ENCODE assay signal across 29 cellular contexts in genomic region chr3:187621881-187622280, GRCh38. TPM values are rescaled to one million over a fixed set of nuclear protein-coding genes. Genes with fewer than 3 reads are reported as not detected.
"Had no signal": no experiment of that assay in that cellular context is flagged by ENCODE, and none has a peak within 500 bp of the region (broad histone marks: within the 10 kb centered on the region; RNA-seq: fewer than 3 reads in every experiment).

No MANE protein-coding gene starts in this region.

- H3K4me1 Mint-ChIP-seq: stimulated activated effector memory CD8-positive, alpha-beta T cell treated with anti-CD3 and anti-CD28 coated beads, Interleukin-12 subunit alpha, Interleukin-12 subunit beta, amount 100 ng/mL, for 72 hours had no signal

- H3K9me3 Mint-ChIP-seq: naive thymus-derived CD4-positive, alpha-beta T cell; natural killer cell treated with Interleukin-12 subunit alpha and Interleukin-12 subunit beta and Interleukin-15 and Interleukin-18, amount 100 ng/mL, for 72 hours; stimulated activated effector memory CD8-positive, alpha-beta T cell treated with anti-CD3 and anti-CD28 coated beads, Interleukin-12 subunit alpha, Interleukin-12 subunit beta, amount 100 ng/mL, for 72 hours; stimulated activated naive CD8-positive, alpha-beta T cell treated with anti-CD3 and anti-CD28 coated beads, Interleukin-15, Interleukin-2, amounts not matched to agents 100 ng/mL and 50 ng/mL, for 24 hours had no signal

- H3K4me3 Mint-ChIP-seq: naive thymus-derived CD4-positive, alpha-beta T cell; natural killer cell treated with Interleukin-12 subunit alpha and Interleukin-12 subunit beta and Interleukin-15 and Interleukin-18, amount 100 ng/mL, for 72 hours; stimulated activated effector memory CD8-positive, alpha-beta T cell treated with anti-CD3 and anti-CD28 coated beads, Interleukin-12 subunit alpha, Interleukin-12 subunit beta, amount 100 ng/mL, for 72 hours; stimulated activated naive CD8-positive, alpha-beta T cell treated with anti-CD3 and anti-CD28 coated beads, Interleukin-15, Interleukin-2, amounts not matched to agents 100 ng/mL and 50 ng/mL, for 24 hours had no signal

- H3K27ac Mint-ChIP-seq: naive thymus-derived CD4-positive, alpha-beta T cell; natural killer cell treated with Interleukin-12 subunit alpha and Interleukin-12 subunit beta and Interleukin-15 and Interleukin-18, amount 100 ng/mL, for 72 hours; stimulated activated effector memory CD8-positive, alpha-beta T cell treated with anti-CD3 and anti-CD28 coated beads, Interleukin-12 subunit alpha, Interleukin-12 subunit beta, amount 100 ng/mL, for 72 hours; stimulated activated naive CD8-positive, alpha-beta T cell treated with anti-CD3 and anti-CD28 coated beads, Interleukin-15, Interleukin-2, amounts not matched to agents 100 ng/mL and 50 ng/mL, for 24 hours had no signal

- H3K36me3 Mint-ChIP-seq: naive thymus-derived CD4-positive, alpha-beta T cell; natural killer cell treated with Interleukin-12 subunit alpha and Interleukin-12 subunit beta and Interleukin-15 and Interleukin-18, amount 100 ng/mL, for 72 hours; stimulated activated effector memory CD8-positive, alpha-beta T cell treated with anti-CD3 and anti-CD28 coated beads, Interleukin-12 subunit alpha, Interleukin-12 subunit beta, amount 100 ng/mL, for 72 hours had no signal

- ATAC-seq: mucosa of descending colon; naive thymus-derived CD4-positive, alpha-beta T cell; natural killer cell treated with Interleukin-12 subunit alpha and Interleukin-12 subunit beta and Interleukin-15 and Interleukin-18, amount 100 ng/mL, for 72 hours; pancreas; right cardiac atrium; sciatic nerve; stimulated activated effector memory CD8-positive, alpha-beta T cell treated with anti-CD3 and anti-CD28 coated beads, Interleukin-12 subunit alpha, Interleukin-12 subunit beta, amount 100 ng/mL, for 72 hours; upper lobe of right lung had no signal

- DNase-seq: islet precursor cell; left ventricle myocardium inferior; midbrain; mucosa of descending colon; naive thymus-derived CD4-positive, alpha-beta T cell; nucleus accumbens; pancreas; posterior cingulate gyrus; retina; right cardiac atrium; small intestine; spleen; stimulated activated CD4-positive, alpha-beta T cell treated with anti-CD3 and anti-CD28 coated beads, Interleukin-4, amount 100 ng/mL, for 24 hours; stimulated activated naive CD4-positive, alpha-beta T cell; tibial artery; trophoblast cell; upper lobe of right lung had no signal

RNA-seq across cellular contexts. Expression of gene SST, which starts 48.3 kb away (rescaled TPM):
- total RNA-seq: kidney epithelial cell; left ventricle myocardium inferior; lower leg skin; mesenteric fat pad; myocyte; naive thymus-derived CD4-positive, alpha-beta T cell; natural killer cell treated with Interleukin-12 subunit alpha and Interleukin-12 subunit beta and Interleukin-15 and Interleukin-18, amount 100 ng/mL, for 72 hours; osteoblast; prostate gland; sciatic nerve; spleen; subcutaneous adipose tissue; thoracic aorta; upper lobe of right lung had no signal
